In the genomic region with DNA sequence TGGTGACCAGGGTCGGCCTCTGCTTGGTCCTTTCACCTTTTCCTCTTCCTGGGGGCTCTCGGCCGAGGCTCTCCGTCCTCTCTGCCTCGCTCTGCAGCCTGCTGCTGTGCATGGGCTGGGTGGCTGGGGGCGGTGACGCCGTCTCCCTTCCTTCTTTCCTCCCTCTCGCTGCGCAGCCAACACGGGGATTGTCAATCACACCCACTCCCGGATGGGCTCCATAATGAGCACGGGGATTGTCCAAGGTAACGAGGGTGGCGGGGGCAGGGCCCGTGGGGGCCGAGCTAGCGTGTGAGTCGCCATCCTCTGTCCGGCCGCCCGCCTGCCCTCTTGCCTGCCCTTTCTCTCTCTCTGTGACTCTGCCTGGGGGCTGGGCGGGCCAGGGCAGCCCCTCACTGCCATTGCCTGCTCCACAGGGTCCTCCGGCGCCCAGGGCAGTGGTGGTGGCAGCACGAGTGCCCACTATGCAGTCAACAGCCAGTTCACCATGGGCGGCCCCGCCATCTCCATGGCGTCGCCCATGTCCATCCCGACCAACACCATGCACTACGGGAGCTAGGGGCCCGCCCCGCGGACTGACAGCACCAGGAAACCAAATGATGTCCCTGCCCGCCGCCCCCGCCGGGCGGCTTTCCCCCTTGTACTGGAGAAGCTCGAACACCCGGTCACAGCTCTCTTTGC, we compare ENCODE assay signal across 25 cellular contexts. TPM values are rescaled to one million over a fixed set of nuclear protein-coding genes. Genes with fewer than 3 reads are reported as not detected.
DNase-seq lines count a peak whose midpoint lies in the region; ATAC-seq and TF ChIP-seq lines count a peak whose summit lies in the region.
"Had no signal": no experiment of that assay in that cellular context is flagged by ENCODE, and none has a peak within 500 bp of the region (broad histone marks: within the 10 kb centered on the region; RNA-seq: fewer than 3 reads in every experiment).

No MANE protein-coding gene starts in this region.

- POLR2A ChIA-PET in SK-N-SH (lab: Yijun Ruan, JAX) = no interaction called here
- POLR2A ChIA-PET in Panc1 (lab: Charles Lee) = no interaction called here

- H3K9me3 ChIP-seq in SK-N-SH (no peaks in the 10 kb centered on the region), Panc1 (ENCODE audit: control insufficient read depth, insufficient read depth, low read depth, low read length) (no peaks in the 10 kb centered on the region), gastrocnemius medialis (no peaks in the 10 kb centered on the region), esophagus muscularis mucosa (no peaks in the 10 kb centered on the region)
- H3K9me3 ChIP-seq: BE2C, body of pancreas, upper lobe of left lung had no signal

- H3K4me1 ChIP-seq in SK-N-SH (ENCODE audit: control insufficient read depth in 1 of 2, insufficient read depth in 2 of 2, low read depth in 1 of 2, low read length in 1 of 2) (no peaks in the 10 kb centered on the region), Panc1 (ENCODE audit: control insufficient read depth, insufficient read depth, low read length) (no peaks in the 10 kb centered on the region), gastrocnemius medialis (peaks cover 4 to 18% of the 10 kb centered on the region in 2 donors), esophagus muscularis mucosa (no peaks in the 10 kb centered on the region)
- H3K4me1 ChIP-seq: BE2C, parathyroid adenoma had no signal

- H3K9me2 ChIP-seq in SK-N-SH = no peaks in the 10 kb centered on the region

- in situ Hi-C loops in Panc1 (cut with HindIII; ENCODE audit: low pct_unique_long_range_greater_than_20kb, low sequenced_read_pairs) (no loop called here), gastrocnemius medialis (cut with MboI; ENCODE audit: low sequenced_read_pairs in 4 of 4) (loop anchor here in 1 of 4 donors (10.0 kb wide), 1 partner anchor 47 kb away; the partner anchor contains the start of gene CARM1), ACHN (cut with HindIII; ENCODE audit: low pct_ligation_motif_present, low pct_unique_long_range_greater_than_20kb, low sequenced_read_pairs) (no loop called here)

- H3F3A ChIP-seq in SK-N-SH (replicated peaks; ENCODE audit: insufficient read depth) = peaks cover 19% of the 10 kb centered on the region

- H3K27ac ChIP-seq in SK-N-SH (ENCODE audit: low read depth in 2 of 2, low read length in 1 of 2) (no peak overlapping the region), Panc1 (ENCODE audit: low read length) (no peak overlapping the region), gastrocnemius medialis (peak overlapping the region; percentile 49 to 84 (median 75)), esophagus muscularis mucosa (replicated peaks in 1 of 4) (no peak overlapping the region)
- H3K27ac ChIP-seq: parathyroid adenoma, SK-N-MC, upper lobe of left lung had no signal

- no peaks in the 10 kb centered on the region for H3K27me3 ChIP-seq in SK-N-SH (ENCODE audit: insufficient read depth)
- no peaks in the 10 kb centered on the region for H3K27me3 ChIP-seq in Panc1 (ENCODE audit: control insufficient read depth, insufficient read depth, low read length)
- H3K27me3 ChIP-seq in gastrocnemius medialis = no peaks in the 10 kb centered on the region
- no peaks in the 10 kb centered on the region for H3K27me3 ChIP-seq in esophagus muscularis mucosa
- H3K27me3 ChIP-seq: BE2C, body of pancreas, upper lobe of left lung had no signal

- ATAC-seq in SK-N-SH treated with all-trans-retinoic acid at 6 μM for 48 hours = peak; percentile 9; the same call in 1 of the 3 replicates
- peak; percentile 28 for ATAC-seq in Panc1
- no peak for ATAC-seq in gastrocnemius medialis
- ATAC-seq: body of pancreas; naive thymus-derived CD8-positive, alpha-beta T cell had no signal

- 95% methylated on average over 22 of the region's 42 CpGs for WGBS in SK-N-SH (ENCODE audit: low lambda C conversion rate)
- 87% methylated on average over 28 of the region's 42 CpGs for WGBS in esophagus muscularis mucosa

- TF ChIP-seq RAD21 in SK-N-SH (IDR thresholded peaks at IDR 0.05; ENCODE audit: low read length) = no peak

- intact Hi-C loops in Panc1 (cut with micrococcal nuclease; ENCODE audit: unreplicated experiment) = no loop called here
- intact Hi-C loops in head of caudate nucleus (cut with DNase I) = loop anchor here (10.0 kb wide), 1 partner anchor 47 kb away; the partner anchor contains the start of gene CARM1
- intact Hi-C loops in gastrocnemius medialis (cut with DNase I; ENCODE audit: low total_unique reads) = no loop called here
- intact Hi-C loops in esophagus muscularis mucosa (cut with DNase I) = loop anchor here (5.0 kb wide), 1 partner anchor 39 kb away; no protein-coding TSS in a partner anchor

- H3K9ac ChIP-seq in SK-N-SH = no peak overlapping the region
- H3K9ac ChIP-seq: parathyroid adenoma had no signal

- no peak for TF ChIP-seq CTCF in SK-N-SH (IDR thresholded peaks at IDR 0.05)
- TF ChIP-seq CTCF in Panc1 (IDR thresholded peaks at IDR 0.05) = no peak
- TF ChIP-seq CTCF in gastrocnemius medialis (IDR thresholded peaks at IDR 0.05 in 4 of 5, conservative IDR thresholded peaks at IDR 0.05 in 1 of 5) = no peak
- no peak for TF ChIP-seq CTCF in esophagus muscularis mucosa (IDR thresholded peaks at IDR 0.05)

- peaks cover under 1% of the 10 kb centered on the region; the same call in 1 of the 2 replicates for H3K79me2 ChIP-seq in SK-N-SH (ENCODE audit: insufficient read depth)
- H3K79me2 ChIP-seq: parathyroid adenoma had no signal

- no peak overlapping the region for H3K4me2 ChIP-seq in SK-N-SH

- H3K36me3 ChIP-seq in SK-N-SH (replicated peaks in 1 of 2; ENCODE audit: control insufficient read depth in 1 of 2, insufficient read depth in 2 of 2, low read length in 1 of 2) (peaks cover 10 to 49% of the 10 kb centered on the region in 2 experiments), Panc1 (ENCODE audit: control insufficient read depth, insufficient read depth, low read length) (no peaks in the 10 kb centered on the region), gastrocnemius medialis (peaks cover 0 to 52% of the 10 kb centered on the region in 2 donors), esophagus muscularis mucosa (peaks cover 30 to 91% (median 84%) of the 10 kb centered on the region in 4 donors)

- TF ChIP-seq EP300 in SK-N-SH (IDR thresholded peaks at IDR 0.05; ENCODE audit: borderline replicate concordance in 1 of 2, low read depth in 1 of 2, low read length in 1 of 2) (no peak), esophagus muscularis mucosa (IDR thresholded peaks at IDR 0.05) (no peak)

- TF ChIP-seq POLR2A in gastrocnemius medialis (IDR thresholded peaks at IDR 0.05) = no peak
- no peak for TF ChIP-seq POLR2A in esophagus muscularis mucosa (IDR thresholded peaks at IDR 0.05; ENCODE audit: low read depth)

- H3K4me3 ChIP-seq in SK-N-SH (ENCODE audit: low read depth in 2 of 2, low read length in 1 of 2) = no peak overlapping the region
- H3K4me3 ChIP-seq in Panc1 (ENCODE audit: low read depth in 2 of 2, low read length in 2 of 2) = no peak overlapping the region
- no peak overlapping the region for H3K4me3 ChIP-seq in gastrocnemius medialis
- no peak overlapping the region for H3K4me3 ChIP-seq in esophagus muscularis mucosa
- H3K4me3 ChIP-seq: body of pancreas, SK-N-MC, upper lobe of left lung had no signal

- CTCF ChIA-PET in SK-N-SH (lab: Yijun Ruan, JAX) = interaction anchor here (1.4 kb wide), 1 partner anchor 21 kb away, joined by 3 read pairs; no protein-coding TSS in a partner anchor
- CTCF ChIA-PET in Panc1 (lab: Charles Lee) = no interaction called here

- H2AFZ ChIP-seq in SK-N-SH (ENCODE audit: low read depth) = no peak overlapping the region
- H2AFZ ChIP-seq: parathyroid adenoma had no signal

- DNase-seq in SK-N-SH (no peak), Panc1 (ENCODE audit: low read depth, low spot score) (no peak), head of caudate nucleus (peak in 39 of 42 donors; percentile 33 to 87 (median 65)), gastrocnemius medialis (no peak), esophagus muscularis mucosa (ENCODE audit: extremely low spot score) (no peak), ACHN (no peak), NCI-H146 treated with DMSO at 0.1 percent for 48 hours (lab: John Stamatoyannopoulos, UW; ENCODE audit: unreplicated experiment) (no peak)
- DNase-seq: 8988T; activated CD4-positive, CD25-positive, alpha-beta regulatory T cell treated with anti-CD3 and anti-CD28 coated beads, Interleukin-2, amount 50 U/mL, for 72 hours; activated naive CD8-positive, alpha-beta T cell treated with anti-CD3 and anti-CD28 coated beads for 36 hours; BE2C; body of pancreas; cortex of kidney; islet precursor cell; mesendoderm; naive thymus-derived CD8-positive, alpha-beta T cell; NCI-H2107; NCI-H510A; NK-92 treated with Interleukin-12 subunit alpha and Interleukin-12 subunit beta, amount 100 ng/mL, for 24 hours; stimulated activated CD4-positive, alpha-beta T cell treated with anti-CD3 and anti-CD28 coated beads, Interleukin-1b, Interleukin-23, amount 100 ng/mL, for 48 hours; T-helper 9 cell had no signal

- no peaks in the 10 kb centered on the region for H4K20me1 ChIP-seq in SK-N-SH (ENCODE audit: insufficient read depth)

- no TSS peak for BruUV-seq in Panc1 (replicated peaks; lab: Mats Ljungman, UMichigan)

RNA-seq across cellular contexts. Expression of gene YIPF2, which starts 7.1 kb away (rescaled TPM):
- polyA plus RNA-seq in SK-N-SH (2012; rRNA removed) = 61.3 and 62.5 TPM in 2 replicates
- polyA plus RNA-seq in SK-N-SH (2012; cell fraction: cytosol; rRNA removed) = 22.3 and 40.1 TPM in 2 replicates
- polyA plus RNA-seq in SK-N-SH (2012; cell fraction: nucleus; rRNA removed) = 84.7 and 85.3 TPM in 2 replicates
- total RNA-seq in Panc1 (2021; ENCODE audit: unreplicated experiment) = 29.0 TPM
- 41.0 TPM for polyA plus RNA-seq in Panc1 (2012; ENCODE audit: insufficient read length)
- total RNA-seq in gastrocnemius medialis = 10 to 100 TPM; 17.8 to 30.8 (median 24.2) TPM
- 10 to 100 TPM; 23.3 to 50.1 (median 31.0) TPM for total RNA-seq in esophagus muscularis mucosa

RNA-seq across cellular contexts. Expression of gene TIMM29, which starts 7.3 kb away (rescaled TPM):
- 11.7 and 12.5 TPM in 2 replicates for polyA plus RNA-seq in SK-N-SH (2012; rRNA removed)
- 9.1 and 12.9 TPM in 2 replicates for polyA plus RNA-seq in SK-N-SH (2012; cell fraction: cytosol; rRNA removed)
- 10.5 and 11.2 TPM in 2 replicates for polyA plus RNA-seq in SK-N-SH (2012; cell fraction: nucleus; rRNA removed)
- total RNA-seq in Panc1 (2021; ENCODE audit: unreplicated experiment) (16.5 TPM), gastrocnemius medialis (10 to 100 TPM; 28.7 to 54.5 (median 34.8) TPM), esophagus muscularis mucosa (10 to 100 TPM; 32.6 to 58.7 (median 45.9) TPM)
- polyA plus RNA-seq in Panc1 (2012; ENCODE audit: insufficient read length) = 17.7 TPM

RNA-seq across cellular contexts. Expression of gene SMARCA4, which starts 39.5 kb away (rescaled TPM):
- 48.3 and 90.7 TPM in 2 replicates for polyA plus RNA-seq in SK-N-SH (2012; rRNA removed)
- polyA plus RNA-seq in SK-N-SH (2012; cell fraction: cytosol; rRNA removed) = 58.0 and 70.3 TPM in 2 replicates
- polyA plus RNA-seq in SK-N-SH (2012; cell fraction: nucleus; rRNA removed) = 142 and 154 TPM in 2 replicates
- total RNA-seq in Panc1 (2021; ENCODE audit: unreplicated experiment) (36.2 TPM), gastrocnemius medialis (10 to 100 TPM; 24.0 to 72.6 (median 68.7) TPM), esophagus muscularis mucosa (10 to 100 TPM; 48.0 to 78.2 (median 53.9) TPM)
- polyA plus RNA-seq in Panc1 (2012; ENCODE audit: insufficient read length) = 36.1 TPM

RNA-seq across cellular contexts. Expression of gene CARM1, which starts 50.0 kb away (rescaled TPM):
- polyA plus RNA-seq in SK-N-SH (2012; rRNA removed) = 38.2 and 62.2 TPM in 2 replicates
- 27.2 and 45.0 TPM in 2 replicates for polyA plus RNA-seq in SK-N-SH (2012; cell fraction: cytosol; rRNA removed)
- 80.0 and 95.2 TPM in 2 replicates for polyA plus RNA-seq in SK-N-SH (2012; cell fraction: nucleus; rRNA removed)
- total RNA-seq in Panc1 (2021; ENCODE audit: unreplicated experiment) = 44.9 TPM
- 64.9 TPM for polyA plus RNA-seq in Panc1 (2012; ENCODE audit: insufficient read length)
- total RNA-seq in gastrocnemius medialis = 10 to 100 TPM; 31.2 to 58.5 (median 53.0) TPM
- total RNA-seq in esophagus muscularis mucosa = 10 to 100 TPM; 24.9 to 43.5 (median 30.6) TPM

Comparison
In these comparisons a context has a peak if more than half of its experiments do, and no peak if none do; other contexts are left out.
1. ATAC-seq: peak in SK-N-SH treated with all-trans-retinoic acid at 6 μM for 48 hours (single experiment) and Panc1 (single experiment); none in gastrocnemius medialis (0 of 2).
2. DNase-seq: peak in head of caudate nucleus (39 of 42); none in SK-N-SH (single experiment), Panc1 (single experiment), gastrocnemius medialis (0 of 2), esophagus muscularis mucosa (single experiment), ACHN (single experiment) and NCI-H146 treated with DMSO at 0.1 percent for 48 hours (single experiment).
3. H3K27ac ChIP-seq: peak in gastrocnemius medialis (4 of 4); none in SK-N-SH (0 of 2), Panc1 (single experiment) and esophagus muscularis mucosa (0 of 4).
4. intact Hi-C loops: an anchor here in head of caudate nucleus (10.0 kb wide) and esophagus muscularis mucosa (5.0 kb wide); none called in Panc1 and gastrocnemius medialis.